In the genomic region with DNA sequence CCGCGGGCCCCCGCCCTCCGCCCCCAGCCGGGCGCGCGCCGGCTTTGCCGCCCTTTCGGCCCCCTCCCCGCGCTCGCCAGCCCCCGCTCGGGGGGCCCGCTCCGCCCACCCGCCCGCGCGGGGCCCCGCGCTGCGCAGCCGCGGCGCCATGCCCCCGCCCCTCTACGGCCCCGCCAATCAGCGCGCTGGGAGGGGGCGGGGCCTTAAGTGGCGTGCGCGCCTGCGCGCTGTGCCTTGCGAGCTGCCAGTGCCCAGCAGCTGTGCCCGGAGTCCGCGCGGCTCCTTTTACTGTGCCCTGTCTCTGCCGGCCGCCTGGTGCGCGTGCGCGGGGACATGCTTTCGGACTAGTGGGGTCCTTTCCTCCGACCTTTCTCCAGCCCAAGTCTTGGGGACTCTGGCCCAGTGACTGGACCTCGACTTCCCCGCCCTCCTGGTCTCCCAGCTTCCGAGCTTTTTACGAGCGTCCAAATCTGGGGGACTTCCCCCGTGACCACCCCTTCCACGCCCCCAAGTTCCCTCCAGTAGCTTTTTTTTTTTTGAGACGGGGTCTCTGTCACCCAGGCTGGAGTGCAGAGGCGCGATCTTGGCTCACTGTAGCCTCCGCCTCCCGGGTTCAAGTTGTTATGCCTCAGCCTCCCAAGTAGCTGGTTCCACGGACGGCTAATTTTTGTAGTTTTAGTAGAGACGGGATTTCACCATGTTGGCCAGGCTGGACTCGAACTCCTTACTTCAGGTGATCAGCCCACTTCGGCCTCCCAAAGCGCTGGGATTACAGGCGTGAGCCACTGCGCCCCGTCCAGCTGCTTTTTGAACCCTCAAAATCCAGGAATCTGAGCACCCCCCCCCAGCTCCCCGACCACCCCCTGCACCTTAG, we compare ENCODE assay signal across 8 cellular contexts. TPM values are rescaled to one million over a fixed set of nuclear protein-coding genes. Genes with fewer than 3 reads are reported as not detected.
DNase-seq lines count a peak whose midpoint lies in the region; FAIRE-seq and TF ChIP-seq lines count a peak whose summit lies in the region.

A gene with protein sequence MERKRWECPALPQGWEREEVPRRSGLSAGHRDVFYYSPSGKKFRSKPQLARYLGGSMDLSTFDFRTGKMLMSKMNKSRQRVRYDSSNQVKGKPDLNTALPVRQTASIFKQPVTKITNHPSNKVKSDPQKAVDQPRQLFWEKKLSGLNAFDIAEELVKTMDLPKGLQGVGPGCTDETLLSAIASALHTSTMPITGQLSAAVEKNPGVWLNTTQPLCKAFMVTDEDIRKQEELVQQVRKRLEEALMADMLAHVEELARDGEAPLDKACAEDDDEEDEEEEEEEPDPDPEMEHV (minus strand): TSS at position 111 of the 874 bp plus-strand sequence. CDS start 234 bp downstream, outside the sequence.

- peaks cover 17% of the 10 kb centered on the region for H3K36me3 Mint-ChIP-seq in neural progenitor cell

- no peaks in the 10 kb centered on the region for H3K27me3 ChIP-seq in neural progenitor cell
- no peaks in the 10 kb centered on the region for H3K27me3 ChIP-seq in stomach smooth muscle (ENCODE audit: control insufficient read depth in 1 of 2, insufficient read depth in 2 of 2, low read length in 2 of 2)

- FAIRE-seq in H54 (lab: Jason Lieb, UNC) = no peak

- no peak for TF ChIP-seq CTCF in foreskin fibroblast (IDR thresholded peaks at IDR 0.05; ENCODE audit: low read depth, low read length)
- no peak for TF ChIP-seq CTCF in neural progenitor cell (IDR thresholded peaks at IDR 0.05)

- H3K4me3 Mint-ChIP-seq in neural progenitor cell = peak within 1 kb of the TSS; percentile 94

- peaks cover 15% of the 10 kb centered on the region for H3K4me1 ChIP-seq in neural progenitor cell
- H3K4me1 ChIP-seq in stomach smooth muscle (ENCODE audit: control insufficient read depth, insufficient read depth, low read length) = peaks cover 23% of the 10 kb centered on the region

- peaks cover 44% of the 10 kb centered on the region for H3F3A ChIP-seq in neural progenitor cell (ENCODE audit: low read depth)

- peaks cover 41% of the 10 kb centered on the region for H3K79me2 ChIP-seq in neural progenitor cell (ENCODE audit: low read depth)

- H3K9ac ChIP-seq in neural progenitor cell (peak within 1 kb of the TSS; percentile 82), stomach smooth muscle (ENCODE audit: low read length in 2 of 2) (peak within 1 kb of the TSS; percentile 84 to 86)

- H3K27me3 Mint-ChIP-seq in neural progenitor cell (ENCODE audit: insufficient read depth, low read depth) = peaks cover 5% of the 10 kb centered on the region

- peaks cover 16% of the 10 kb centered on the region for H3K4me1 Mint-ChIP-seq in neural progenitor cell

- H3K27ac ChIP-seq in neural progenitor cell (peak within 1 kb of the TSS; percentile 98), stomach smooth muscle (ENCODE audit: low read length) (peak within 1 kb of the TSS; percentile 69)

- H3K4me2 ChIP-seq in neural progenitor cell = peak within 1 kb of the TSS; percentile 98

- peak within 1 kb of the TSS; percentile 82 for H2AFZ ChIP-seq in neural progenitor cell (replicated peaks)

- no peaks in the 10 kb centered on the region for H3K9me3 ChIP-seq in neural progenitor cell (ENCODE audit: low read depth)
- no peaks in the 10 kb centered on the region for H3K9me3 ChIP-seq in stomach smooth muscle (ENCODE audit: control insufficient read depth in 2 of 2, low read length in 2 of 2)

- H4K20me1 ChIP-seq in neural progenitor cell (ENCODE audit: low read depth) = peaks cover 35% of the 10 kb centered on the region

- H3K27ac Mint-ChIP-seq in neural progenitor cell = peak within 1 kb of the TSS; percentile 99

- H3K36me3 ChIP-seq in neural progenitor cell (no peaks in the 10 kb centered on the region), stomach smooth muscle (ENCODE audit: control insufficient read depth in 2 of 2, insufficient read depth in 2 of 2, low read length in 2 of 2) (peaks cover 9 to 16% of the 10 kb centered on the region in 2 donors)

- peak within 1 kb of the TSS; percentile 78 to 84 for H3K4me3 ChIP-seq in foreskin fibroblast (ENCODE audit: low read depth in 1 of 2, low read length in 2 of 2)
- H3K4me3 ChIP-seq in neural progenitor cell = peak within 1 kb of the TSS; percentile 77
- H3K4me3 ChIP-seq in stomach smooth muscle (ENCODE audit: low read length in 2 of 2) = peak within 1 kb of the TSS; percentile 81 to 92

- peak; percentile 59 for TF ChIP-seq POLR2A in H54 (IDR thresholded peaks at IDR 0.05; ENCODE audit: low read depth, low read length)

- peak; percentile 93 for DNase-seq in EH (ENCODE audit: low read depth)
- DNase-seq in H54 (ENCODE audit: insufficient read length, low spot score) = peak; percentile 98
- DNase-seq in M059J (ENCODE audit: low read depth) = peak; percentile 91
- DNase-seq in SHP77 treated with DMSO at 0.1 percent for 48 hours (lab: John Stamatoyannopoulos, UW) = peak; percentile 79
- DNase-seq in activated gamma-delta T cell (lab: John Stamatoyannopoulos, UW) = peak; percentile 84
- peak; percentile 93 to 98 for DNase-seq in foreskin fibroblast
- peak; percentile 99 for DNase-seq in neural progenitor cell (ENCODE audit: low spot score)

- H3K9me3 Mint-ChIP-seq in neural progenitor cell = no peaks in the 10 kb centered on the region

RNA-seq across cellular contexts. Expression of the gene that starts here (rescaled TPM):
- 64.9 and 116 TPM in 2 replicates for total RNA-seq in M059J (2014; rRNA removed; shearing (Covaris generic))
- total RNA-seq in neural progenitor cell (ENCODE audit: low replicate concordance) = 34.2 and 117 TPM in 2 replicates

Comparison
In these comparisons a context has a peak if more than half of its experiments do, and no peak if none do; other contexts are left out.
1. Peak in every context shown above with its lines: DNase-seq, H3K4me3 ChIP-seq and H3K27ac ChIP-seq.